9 cellular contexts compared by ENCODE assay signal in genomic region chr15:70486451-70487379, GRCh38.
DNase-seq lines count a peak whose midpoint lies in the region; ATAC-seq and TF ChIP-seq lines count a peak whose summit lies in the region.
"Had no signal": no experiment of that assay in that cellular context is flagged by ENCODE, and none has a peak within 500 bp of the region (broad histone marks: within the 10 kb centered on the region; RNA-seq: fewer than 3 reads in every experiment).

No MANE protein-coding gene starts in this region.

- peaks cover 42% of the 10 kb centered on the region for H3K4me1 Mint-ChIP-seq in stimulated activated naive CD8-positive, alpha-beta T cell treated with anti-CD3 and anti-CD28 coated beads, Interleukin-15, Interleukin-2, amounts not matched to agents 100 ng/mL and 50 ng/mL, for 24 hours (ENCODE audit: low read depth)
- peaks cover 7% of the 10 kb centered on the region for H3K4me1 Mint-ChIP-seq in endodermal cell

- H3K27ac ChIP-seq in KOPT-K1 (ENCODE audit: low read depth, low read length, poor library complexity, severe bottlenecking) = peak overlapping the region; percentile 19
- H3K27ac ChIP-seq in endodermal cell (ENCODE audit: low read depth, low read length) = no peak overlapping the region

- ATAC-seq in GM21717 (IDR thresholded peaks at IDR 0.05; ENCODE audit: unreplicated experiment) = peak; percentile 57

- H3K9me3 Mint-ChIP-seq in stimulated activated naive CD8-positive, alpha-beta T cell treated with anti-CD3 and anti-CD28 coated beads, Interleukin-15, Interleukin-2, amounts not matched to agents 100 ng/mL and 50 ng/mL, for 24 hours = no peaks in the 10 kb centered on the region
- H3K9me3 Mint-ChIP-seq in endodermal cell = no peaks in the 10 kb centered on the region
- H3K9me3 Mint-ChIP-seq: IgD-negative memory B cell had no signal

- TF ChIP-seq CTCF in endodermal cell (conservative IDR thresholded peaks at IDR 0.05) = no peak

- H3K9me3 ChIP-seq in KOPT-K1 (ENCODE audit: insufficient read depth, low read length, poor library complexity, severe bottlenecking) (no peaks in the 10 kb centered on the region), endodermal cell (ENCODE audit: control insufficient read depth, low read length) (no peaks in the 10 kb centered on the region)

- peaks cover 5% of the 10 kb centered on the region for H3K27me3 ChIP-seq in endodermal cell (ENCODE audit: control insufficient read depth, insufficient read depth, low read length, poor library complexity, severe bottlenecking)

- H3K27me3 Mint-ChIP-seq in stimulated activated naive CD8-positive, alpha-beta T cell treated with anti-CD3 and anti-CD28 coated beads, Interleukin-15, Interleukin-2, amounts not matched to agents 100 ng/mL and 50 ng/mL, for 24 hours = peaks cover 52% of the 10 kb centered on the region
- peaks cover 19% of the 10 kb centered on the region for H3K27me3 Mint-ChIP-seq in endodermal cell (ENCODE audit: insufficient read depth)

- no peaks in the 10 kb centered on the region for H3K36me3 ChIP-seq in KOPT-K1 (ENCODE audit: insufficient read depth, low read length)
- H3K36me3 ChIP-seq in endodermal cell (ENCODE audit: control insufficient read depth, insufficient read depth, low read length) = no peaks in the 10 kb centered on the region

- no peaks in the 10 kb centered on the region for H3K4me1 ChIP-seq in endodermal cell (ENCODE audit: control insufficient read depth, insufficient read depth, low read length)

- peak overlapping the region; percentile 80 for H3K27ac Mint-ChIP-seq in stimulated activated naive CD8-positive, alpha-beta T cell treated with anti-CD3 and anti-CD28 coated beads, Interleukin-15, Interleukin-2, amounts not matched to agents 100 ng/mL and 50 ng/mL, for 24 hours
- no peak overlapping the region for H3K27ac Mint-ChIP-seq in endodermal cell
- H3K27ac Mint-ChIP-seq: IgD-negative memory B cell had no signal

- no peak overlapping the region for H3K9ac ChIP-seq in endodermal cell (ENCODE audit: extremely low read depth, low read length, poor library complexity, severe bottlenecking)

- H3K4me3 Mint-ChIP-seq in stimulated activated naive CD8-positive, alpha-beta T cell treated with anti-CD3 and anti-CD28 coated beads, Interleukin-15, Interleukin-2, amounts not matched to agents 100 ng/mL and 50 ng/mL, for 24 hours = peak overlapping the region; percentile 14
- no peak overlapping the region for H3K4me3 Mint-ChIP-seq in endodermal cell

- no peak overlapping the region for H3K4me3 ChIP-seq in endodermal cell (ENCODE audit: low read length)

- DNase-seq in GDM1 (lab: John Stamatoyannopoulos, UW) (peak; percentile 87), activated T-cell treated with anti-CD3 and anti-CD28 coated beads for 24 hours (ENCODE audit: low read depth) (peak; percentile 64), iris pigment epithelial cell (ENCODE audit: low read depth) (peak; percentile 96), T-helper 9 cell (no peak), endodermal cell (no peak)

- no peaks in the 10 kb centered on the region for H3K36me3 Mint-ChIP-seq in stimulated activated naive CD8-positive, alpha-beta T cell treated with anti-CD3 and anti-CD28 coated beads, Interleukin-15, Interleukin-2, amounts not matched to agents 100 ng/mL and 50 ng/mL, for 24 hours (ENCODE audit: low read depth)
- no peaks in the 10 kb centered on the region for H3K36me3 Mint-ChIP-seq in endodermal cell (ENCODE audit: low read depth)
- H3K36me3 Mint-ChIP-seq: IgD-negative memory B cell had no signal

- WGBS in endodermal cell (ENCODE audit: insufficient coverage in 1 of 2, insufficient read length in 1 of 2), 2 experiments = 87 to 95% methylated on average over 9 to 16 of the region's 16 CpGs

Comparison
In these comparisons a context has a peak if more than half of its experiments do, and no peak if none do; other contexts are left out.
1. DNase-seq: peak in GDM1 (single experiment), activated T-cell treated with anti-CD3 and anti-CD28 coated beads for 24 hours (single experiment) and iris pigment epithelial cell (single experiment); none in T-helper 9 cell (single experiment) and endodermal cell (single experiment).